1 cellular context compared by ENCODE assay signal in the genomic region with DNA sequence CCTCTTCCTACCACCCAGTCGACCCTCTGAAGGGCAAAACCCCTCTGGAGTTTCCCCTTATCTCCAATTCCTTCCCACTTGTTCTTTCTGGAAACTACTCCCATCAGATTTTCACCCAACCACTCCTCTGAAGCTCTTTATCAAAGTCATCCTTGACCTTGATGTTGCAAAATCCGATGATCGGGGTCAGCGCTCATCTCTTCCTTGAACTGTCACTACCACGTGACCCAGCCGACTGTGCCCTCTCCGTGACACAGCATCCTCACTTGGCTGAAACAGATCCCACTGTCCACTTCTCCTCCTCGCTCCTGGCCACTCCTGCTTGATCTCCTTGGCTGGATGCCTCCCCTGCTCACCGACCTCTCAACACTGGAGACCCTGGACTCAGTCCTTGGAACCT.
TF ChIP-seq lines count a peak whose summit lies in the region.

No MANE protein-coding gene starts in this region.

TF ChIP-seq in GM23338, 12 proteins besides CTCF, POLR2A, EP300 and RAD21 (continued from another document):
- no peak for TF ChIP-seq ZNF462 (CRISPR knock-in tag; IDR thresholded peaks at IDR 0.05)
- TF ChIP-seq, protein P1, sequence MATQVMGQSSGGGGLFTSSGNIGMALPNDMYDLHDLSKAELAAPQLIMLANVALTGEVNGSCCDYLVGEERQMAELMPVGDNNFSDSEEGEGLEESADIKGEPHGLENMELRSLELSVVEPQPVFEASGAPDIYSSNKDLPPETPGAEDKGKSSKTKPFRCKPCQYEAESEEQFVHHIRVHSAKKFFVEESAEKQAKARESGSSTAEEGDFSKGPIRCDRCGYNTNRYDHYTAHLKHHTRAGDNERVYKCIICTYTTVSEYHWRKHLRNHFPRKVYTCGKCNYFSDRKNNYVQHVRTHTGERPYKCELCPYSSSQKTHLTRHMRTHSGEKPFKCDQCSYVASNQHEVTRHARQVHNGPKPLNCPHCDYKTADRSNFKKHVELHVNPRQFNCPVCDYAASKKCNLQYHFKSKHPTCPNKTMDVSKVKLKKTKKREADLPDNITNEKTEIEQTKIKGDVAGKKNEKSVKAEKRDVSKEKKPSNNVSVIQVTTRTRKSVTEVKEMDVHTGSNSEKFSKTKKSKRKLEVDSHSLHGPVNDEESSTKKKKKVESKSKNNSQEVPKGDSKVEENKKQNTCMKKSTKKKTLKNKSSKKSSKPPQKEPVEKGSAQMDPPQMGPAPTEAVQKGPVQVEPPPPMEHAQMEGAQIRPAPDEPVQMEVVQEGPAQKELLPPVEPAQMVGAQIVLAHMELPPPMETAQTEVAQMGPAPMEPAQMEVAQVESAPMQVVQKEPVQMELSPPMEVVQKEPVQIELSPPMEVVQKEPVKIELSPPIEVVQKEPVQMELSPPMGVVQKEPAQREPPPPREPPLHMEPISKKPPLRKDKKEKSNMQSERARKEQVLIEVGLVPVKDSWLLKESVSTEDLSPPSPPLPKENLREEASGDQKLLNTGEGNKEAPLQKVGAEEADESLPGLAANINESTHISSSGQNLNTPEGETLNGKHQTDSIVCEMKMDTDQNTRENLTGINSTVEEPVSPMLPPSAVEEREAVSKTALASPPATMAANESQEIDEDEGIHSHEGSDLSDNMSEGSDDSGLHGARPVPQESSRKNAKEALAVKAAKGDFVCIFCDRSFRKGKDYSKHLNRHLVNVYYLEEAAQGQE (IDR thresholded peaks at IDR 0.05; ENCODE audit: unreplicated experiment) = no peak
- TF ChIP-seq EZH2phosphoT487 (IDR thresholded peaks at IDR 0.05; ENCODE audit: unreplicated experiment) = no peak
- TF ChIP-seq NANOG (IDR thresholded peaks at IDR 0.05; ENCODE audit: borderline replicate concordance) = no peak
